ENCODE assay signal across 18 cellular contexts in the genomic region with DNA sequence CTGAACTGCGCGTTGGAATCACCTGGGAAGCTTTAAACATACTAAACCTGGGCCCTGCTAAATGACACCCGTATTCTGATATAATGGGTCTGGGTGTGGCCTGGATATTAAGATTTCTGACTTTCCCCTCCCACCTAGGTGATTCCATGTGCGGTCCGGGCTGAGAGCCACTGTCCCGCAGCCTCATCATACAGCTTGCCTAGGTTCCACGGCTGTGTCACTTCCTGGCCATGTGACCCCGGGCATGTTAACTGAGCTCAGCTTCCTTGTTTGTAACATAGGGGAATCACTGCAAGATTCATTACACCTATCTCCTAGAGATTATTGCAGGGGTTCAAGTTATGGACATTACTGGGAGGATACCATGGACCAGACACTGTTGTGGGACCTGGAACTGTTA.
DNase-seq lines count a peak whose midpoint lies in the region; ATAC-seq lines count a peak whose summit lies in the region.
"Had no signal": no experiment of that assay in that cellular context is flagged by ENCODE, and none has a peak within 500 bp of the region (broad histone marks: within the 10 kb centered on the region; RNA-seq: fewer than 3 reads in every experiment).

No MANE protein-coding gene starts in this region.

- intact Hi-C loops in activated naive CD4-positive, alpha-beta T cell treated with anti-CD3 and anti-CD28 coated beads for 36 hours (cut with micrococcal nuclease): no loop called here
- intact Hi-C loops in left colon (cut with DNase I, micrococcal nuclease): loop anchor here in 1 of 2 donors (10.0 kb wide), 1 partner anchor 476 kb away; the partner anchor contains the start of gene GALNT17

- H3K27ac Mint-ChIP-seq in activated naive CD4-positive, alpha-beta T cell treated with anti-CD3 and anti-CD28 coated beads for 36 hours: no peak overlapping the region
- peak overlapping the region; percentile 82 for H3K27ac Mint-ChIP-seq in activated CD8-positive, alpha-beta T cell treated with anti-CD3 and anti-CD28 coated beads, Interleukin-2, amount 10 ng/mL, durations not matched to agents 7 days and 5 days
- H3K27ac Mint-ChIP-seq: CD4-positive, CD25-positive, alpha-beta regulatory T cell had no signal

- H3K9me3 ChIP-seq in thymus (ENCODE audit: control insufficient read depth): no peaks in the 10 kb centered on the region

- H3K27me3 Mint-ChIP-seq in activated naive CD4-positive, alpha-beta T cell treated with anti-CD3 and anti-CD28 coated beads for 36 hours (ENCODE audit: low read depth): peaks cover 3% of the 10 kb centered on the region
- H3K27me3 Mint-ChIP-seq in activated CD8-positive, alpha-beta T cell treated with anti-CD3 and anti-CD28 coated beads, Interleukin-2, amount 10 ng/mL, durations not matched to agents 7 days and 5 days (ENCODE audit: low read depth): no peaks in the 10 kb centered on the region
- H3K27me3 Mint-ChIP-seq: CD4-positive, CD25-positive, alpha-beta regulatory T cell had no signal

- CTCF ChIA-PET in activated naive CD4-positive, alpha-beta T cell treated with anti-CD3 and anti-CD28 coated beads for 36 hours (lab: Charles Lee): no interaction called here
- CTCF ChIA-PET in activated CD8-positive, alpha-beta T cell treated with anti-CD3 and anti-CD28 coated beads, Interleukin-2, amount 10 ng/mL, durations not matched to agents 7 days and 5 days (lab: Charles Lee): interaction anchor here (0.6 to 2.1 kb wide), 2 partner anchors 10 to 38 kb away, joined by 3 to 6 read pairs; no protein-coding TSS in a partner anchor

- H3K27ac ChIP-seq in thymus (ENCODE audit: low read depth): peak overlapping the region; percentile 46
- H3K27ac ChIP-seq: KMS-11 had no signal

- peaks cover 11% of the 10 kb centered on the region for H3K4me1 ChIP-seq in thymus (ENCODE audit: control insufficient read depth, insufficient read depth, low read length)

- ATAC-seq in activated CD8-positive, alpha-beta T cell treated with anti-CD3 and anti-CD28 coated beads, Interleukin-2, amount 10 ng/mL, durations not matched to agents 7 days and 5 days: no peak
- peak; percentile 39 for ATAC-seq in left colon
- ATAC-seq in HG03095 (IDR thresholded peaks at IDR 0.05; ENCODE audit: unreplicated experiment): no peak
- no peak for ATAC-seq in HG03571 (IDR thresholded peaks at IDR 0.05; ENCODE audit: unreplicated experiment)
- ATAC-seq: HepG2 had no signal

- H3K27me3 ChIP-seq in thymus (ENCODE audit: control insufficient read depth, insufficient read depth): no peaks in the 10 kb centered on the region

- peaks cover 10% of the 10 kb centered on the region for H3K4me1 Mint-ChIP-seq in activated naive CD4-positive, alpha-beta T cell treated with anti-CD3 and anti-CD28 coated beads for 36 hours (ENCODE audit: low read depth)
- peaks cover 44% of the 10 kb centered on the region for H3K4me1 Mint-ChIP-seq in activated CD8-positive, alpha-beta T cell treated with anti-CD3 and anti-CD28 coated beads, Interleukin-2, amount 10 ng/mL, durations not matched to agents 7 days and 5 days (ENCODE audit: low read depth)

- POLR2A ChIA-PET in activated CD8-positive, alpha-beta T cell treated with anti-CD3 and anti-CD28 coated beads, Interleukin-2, amount 10 ng/mL, durations not matched to agents 7 days and 5 days (lab: Charles Lee): interaction anchor here (1.1 to 3.2 kb wide), 2 partner anchors 12 to 21 kb away, joined by 3 to 13 read pairs; no protein-coding TSS in a partner anchor

- no peaks in the 10 kb centered on the region for H3K36me3 ChIP-seq in thymus (ENCODE audit: control insufficient read depth, insufficient read depth)

- DNase-seq in activated naive CD4-positive, alpha-beta T cell treated with anti-CD3 and anti-CD28 coated beads for 36 hours: peak; percentile 47
- DNase-seq in activated naive CD4-positive, alpha-beta T cell (lab: John Stamatoyannopoulos, UW): no peak
- peak; percentile 44 for DNase-seq in activated CD8-positive, alpha-beta T cell treated with anti-CD3 and anti-CD28 coated beads, Interleukin-2, amount 10 ng/mL, durations not matched to agents 7 days and 5 days
- DNase-seq in left colon (no peak), NCI-H2107 treated with DMSO at 0.1 percent for 48 hours (lab: John Stamatoyannopoulos, UW; ENCODE audit: unreplicated experiment) (no peak)
- DNase-seq: AML-193; CD4-positive, CD25-positive, alpha-beta regulatory T cell; DND-41; GF-D8; NCI-H1105; NCI-H187; NCI-H510A; NCI-H82 had no signal

- H3K4me3 Mint-ChIP-seq in activated naive CD4-positive, alpha-beta T cell treated with anti-CD3 and anti-CD28 coated beads for 36 hours: no peak overlapping the region
- peak overlapping the region; percentile 4 for H3K4me3 Mint-ChIP-seq in activated CD8-positive, alpha-beta T cell treated with anti-CD3 and anti-CD28 coated beads, Interleukin-2, amount 10 ng/mL, durations not matched to agents 7 days and 5 days
- H3K4me3 Mint-ChIP-seq: CD4-positive, CD25-positive, alpha-beta regulatory T cell had no signal

- WGBS in thymus: 91% methylated on average over 8 of the region's 8 CpGs

- no peak overlapping the region for H3K4me3 ChIP-seq in thymus (ENCODE audit: low read length)

- no peaks in the 10 kb centered on the region for H3K9me3 Mint-ChIP-seq in activated naive CD4-positive, alpha-beta T cell treated with anti-CD3 and anti-CD28 coated beads for 36 hours
- no peaks in the 10 kb centered on the region for H3K9me3 Mint-ChIP-seq in activated CD8-positive, alpha-beta T cell treated with anti-CD3 and anti-CD28 coated beads, Interleukin-2, amount 10 ng/mL, durations not matched to agents 7 days and 5 days (ENCODE audit: insufficient read depth)

- H3K36me3 Mint-ChIP-seq in activated naive CD4-positive, alpha-beta T cell treated with anti-CD3 and anti-CD28 coated beads for 36 hours (ENCODE audit: low read depth): no peaks in the 10 kb centered on the region
- peaks cover 8% of the 10 kb centered on the region for H3K36me3 Mint-ChIP-seq in activated CD8-positive, alpha-beta T cell treated with anti-CD3 and anti-CD28 coated beads, Interleukin-2, amount 10 ng/mL, durations not matched to agents 7 days and 5 days (ENCODE audit: low read depth)
- H3K36me3 Mint-ChIP-seq: CD4-positive, CD25-positive, alpha-beta regulatory T cell had no signal

Comparison
In these comparisons a context has a peak if more than half of its experiments do, and no peak if none do; other contexts are left out.
1. DNase-seq: peak in activated naive CD4-positive, alpha-beta T cell treated with anti-CD3 and anti-CD28 coated beads for 36 hours (single experiment) and activated CD8-positive, alpha-beta T cell treated with anti-CD3 and anti-CD28 coated beads, Interleukin-2, amount 10 ng/mL, durations not matched to agents 7 days and 5 days (single experiment); none in activated naive CD4-positive, alpha-beta T cell (0 of 4), left colon (0 of 2) and NCI-H2107 treated with DMSO at 0.1 percent for 48 hours (single experiment).